In genomic region chr18:23740105-23740830, GRCh38 we compare ENCODE assay signal across 9 cellular contexts. TPM values are rescaled to one million over a fixed set of nuclear protein-coding genes. Genes with fewer than 3 reads are reported as not detected.
DNase-seq lines count a peak whose midpoint lies in the region; ATAC-seq, FAIRE-seq and TF ChIP-seq lines count a peak whose summit lies in the region.
"Had no signal": no experiment of that assay in that cellular context is flagged by ENCODE, and none has a peak within 500 bp of the region (broad histone marks: within the 10 kb centered on the region; RNA-seq: fewer than 3 reads in every experiment).

No MANE protein-coding gene starts in this region.

- no peaks in the 10 kb centered on the region for H3K79me1 ChIP-seq in neuronal stem cell (ENCODE audit: low read depth, low read length)

- peaks cover 0 to 3% of the 10 kb centered on the region in 2 experiments; a peak in 1 of 3 replicates for H3K36me3 ChIP-seq in HEK293 (ENCODE audit: control insufficient read depth in 2 of 2, insufficient read depth in 1 of 2, low read length in 2 of 2)
- H3K36me3 ChIP-seq in colonic mucosa = no peaks in the 10 kb centered on the region
- no peaks in the 10 kb centered on the region for H3K36me3 ChIP-seq in neuronal stem cell (replicated peaks in 1 of 2; ENCODE audit: control insufficient read depth in 2 of 2, insufficient read depth in 2 of 2, low read length in 2 of 2)

- FAIRE-seq in A549 (lab: Jason Lieb, UNC) = no peak

- H4K91ac ChIP-seq in neuronal stem cell (ENCODE audit: low read depth, low read length, poor library complexity) = no peak overlapping the region

- TF ChIP-seq CTCF in A549 (IDR thresholded peaks at IDR 0.05) = no peak
- TF ChIP-seq CTCF in HEK293 (tag by site-specific recombination; IDR thresholded peaks at IDR 0.05) = no peak
- TF ChIP-seq CTCF in colonic mucosa (IDR thresholded peaks at IDR 0.05) = no peak

- no peak overlapping the region for H2AFZ ChIP-seq in neuronal stem cell (ENCODE audit: low read length)

- no peak overlapping the region for H2BK5ac ChIP-seq in neuronal stem cell (ENCODE audit: low read length)

- intact Hi-C loops in colonic mucosa (cut with DNase I) = no loop called here

- no peak overlapping the region for H3K18ac ChIP-seq in neuronal stem cell (ENCODE audit: low read length)

- H3K4me3 ChIP-seq in A549 = no peak overlapping the region
- H3K4me3 ChIP-seq in HEK293 (ENCODE audit: low read depth, low read length) = no peak overlapping the region
- no peak overlapping the region for H3K4me3 ChIP-seq in colonic mucosa
- no peak overlapping the region for H3K4me3 ChIP-seq in neuronal stem cell (ENCODE audit: low read length in 2 of 2)

- POLR2A ChIA-PET in A549 (lab: Yijun Ruan, JAX) = no interaction called here
- POLR2A ChIA-PET in HEK293 (lab: Yijun Ruan, JAX) = no interaction called here

- H3K23ac ChIP-seq in neuronal stem cell (ENCODE audit: low read depth, low read length, poor library complexity) = no peak overlapping the region

- no peak overlapping the region for H2BK120ac ChIP-seq in neuronal stem cell (ENCODE audit: low read depth, low read length)

- no peak for TF ChIP-seq EP300 in A549 (IDR thresholded peaks at IDR 0.05)

- H3K27me3 ChIP-seq in colonic mucosa (no peaks in the 10 kb centered on the region), neuronal stem cell (ENCODE audit: control insufficient read depth in 3 of 3, insufficient read depth in 3 of 3, low read depth in 1 of 3, low read length in 3 of 3) (peaks cover 0 to 4% (median 0%) of the 10 kb centered on the region in 3 experiments)

- TF ChIP-seq RAD21 in A549 (conservative IDR thresholded peaks at IDR 0.05 in 1 of 2, IDR thresholded peaks at IDR 0.05 in 1 of 2) = no peak

- H3K14ac ChIP-seq in neuronal stem cell (ENCODE audit: low read length) = no peak overlapping the region

- H3K9me3 ChIP-seq in A549 = no peaks in the 10 kb centered on the region
- no peaks in the 10 kb centered on the region for H3K9me3 ChIP-seq in HEK293 (ENCODE audit: control insufficient read depth, insufficient read depth, low read depth, low read length)
- H3K9me3 ChIP-seq in colonic mucosa = no peaks in the 10 kb centered on the region
- H3K9me3 ChIP-seq in neuronal stem cell (replicated peaks in 1 of 2; ENCODE audit: control insufficient read depth in 2 of 2, insufficient read depth in 1 of 2, low read depth in 1 of 2, low read length in 2 of 2) = no peaks in the 10 kb centered on the region

- no peak overlapping the region for H2AK5ac ChIP-seq in neuronal stem cell (ENCODE audit: low read depth, low read length)

- no peak overlapping the region for H2BK12ac ChIP-seq in neuronal stem cell (ENCODE audit: low read length)

- 51% methylated on average over 4 of the region's 4 CpGs for WGBS in A549 (ENCODE audit: missing lambda C conversion rate)
- WGBS in neuronal stem cell (ENCODE audit: extremely low coverage in 2 of 2, insufficient read length in 2 of 2, insufficient replicate concordance in 1 of 2), 2 donors = no CpG with 5 or more reads among the region's 4 CpGs

- DNase-seq in A549 (ENCODE audit: low read depth in 1 of 2, low spot score in 1 of 2) = peak in 1 of 2 experiments; percentile 25
- peak; percentile 71 to 77 for DNase-seq in NCI-H524 (lab: John Stamatoyannopoulos, UW)
- DNase-seq in colonic mucosa = peak; percentile 78
- no peak for DNase-seq in neuronal stem cell (ENCODE audit: low spot score)
- DNase-seq in cortex of kidney (lab: John Stamatoyannopoulos, UW) = no peak
- DNase-seq: CD4-positive, CD25-positive, alpha-beta regulatory T cell had no signal

- H3K4me1 ChIP-seq in A549 (peaks cover 58% of the 10 kb centered on the region), HEK293 (ENCODE audit: control insufficient read depth, insufficient read depth, low read length) (peaks cover 34% of the 10 kb centered on the region), colonic mucosa (no peaks in the 10 kb centered on the region), neuronal stem cell (ENCODE audit: control insufficient read depth in 2 of 2, insufficient read depth in 1 of 2, low read depth in 1 of 2, low read length in 2 of 2) (peaks cover 0 to 13% of the 10 kb centered on the region in 2 donors)

- H3K4me2 ChIP-seq in A549 = peak overlapping the region; percentile 54
- H3K4me2 ChIP-seq in neuronal stem cell (ENCODE audit: insufficient read depth, low read length, poor library complexity, severe bottlenecking) = no peak overlapping the region

- H3K27ac ChIP-seq in A549 = peak overlapping the region; percentile 52 to 56; a peak in 5 of 6 replicates
- H3K27ac ChIP-seq in HEK293 (ENCODE audit: extremely low read depth, low read depth, low read length) = peak overlapping the region; percentile 61
- H3K27ac ChIP-seq in colonic mucosa = no peak overlapping the region
- no peak overlapping the region for H3K27ac ChIP-seq in neuronal stem cell (replicated peaks; ENCODE audit: low read length)

- ATAC-seq in A549 = peak in 1 of 2 experiments; percentile 60; a peak in 3 of 6 replicates
- ATAC-seq in HG02678 (IDR thresholded peaks at IDR 0.05; ENCODE audit: unreplicated experiment) = no peak
- ATAC-seq in HG03460 (IDR thresholded peaks at IDR 0.05; ENCODE audit: unreplicated experiment) = no peak

- no peak for TF ChIP-seq POLR2A in A549 (IDR thresholded peaks at IDR 0.05; ENCODE audit: low read length)

- no peak overlapping the region for H3K4ac ChIP-seq in neuronal stem cell (ENCODE audit: low read length)

- no peak overlapping the region for H3K9ac ChIP-seq in colonic mucosa (ENCODE audit: low read depth in 2 of 2, low read length in 2 of 2)
- no peak overlapping the region for H3K9ac ChIP-seq in neuronal stem cell (ENCODE audit: low read depth, low read length, poor library complexity)

- no peak overlapping the region for H2BK15ac ChIP-seq in neuronal stem cell (ENCODE audit: low read length)

- H4K8ac ChIP-seq in neuronal stem cell (ENCODE audit: low read depth, low read length) = no peak overlapping the region

- CTCF ChIA-PET in A549 (lab: Yijun Ruan, JAX) (no interaction called here), HEK293 (lab: Yijun Ruan, JAX) (no interaction called here)

TF ChIP-seq in A549, 52 proteins besides CTCF, POLR2A, EP300 and RAD21 (continues in another document):
- TF ChIP-seq CHD2 (IDR thresholded peaks at IDR 0.05; ENCODE audit: low read length, partially characterized antibody) (no peak), BHLHE40 (IDR thresholded peaks at IDR 0.05; ENCODE audit: low read depth, low read length) (no peak), NFE2L2 (conservative IDR thresholded peaks at IDR 0.05; ENCODE audit: low read length) (no peak), NPAS2 (CRISPR knock-in tag; IDR thresholded peaks at IDR 0.05; ENCODE audit: borderline replicate concordance) (no peak), MYC (IDR thresholded peaks at IDR 0.05; ENCODE audit: borderline replicate concordance, low read length) (no peak), JUN (IDR thresholded peaks at IDR 0.05) (no peak), SREBF2 (IDR thresholded peaks at IDR 0.05) (no peak), ZC3H11A (IDR thresholded peaks at IDR 0.05) (no peak), ZNF302 (CRISPR knock-in tag; IDR thresholded peaks at IDR 0.05) (no peak), SMC3 (IDR thresholded peaks at IDR 0.05) (no peak), CBX2 (IDR thresholded peaks at IDR 0.05; ENCODE audit: borderline replicate concordance, low read depth) (no peak), CEBPB (IDR thresholded peaks at IDR 0.05) (no peak)
- TF ChIP-seq, protein P1, sequence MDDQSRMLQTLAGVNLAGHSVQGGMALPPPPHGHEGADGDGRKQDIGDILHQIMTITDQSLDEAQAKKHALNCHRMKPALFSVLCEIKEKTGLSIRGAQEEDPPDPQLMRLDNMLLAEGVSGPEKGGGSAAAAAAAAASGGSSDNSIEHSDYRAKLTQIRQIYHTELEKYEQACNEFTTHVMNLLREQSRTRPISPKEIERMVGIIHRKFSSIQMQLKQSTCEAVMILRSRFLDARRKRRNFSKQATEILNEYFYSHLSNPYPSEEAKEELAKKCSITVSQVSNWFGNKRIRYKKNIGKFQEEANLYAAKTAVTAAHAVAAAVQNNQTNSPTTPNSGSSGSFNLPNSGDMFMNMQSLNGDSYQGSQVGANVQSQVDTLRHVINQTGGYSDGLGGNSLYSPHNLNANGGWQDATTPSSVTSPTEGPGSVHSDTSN (IDR thresholded peaks at IDR 0.05) = no peak

TF ChIP-seq in HEK293, 187 proteins besides CTCF, POLR2A, EP300 and RAD21 (continues in another document):
- TF ChIP-seq ZNF777 (tag by site-specific recombination; IDR thresholded peaks at IDR 0.05; ENCODE audit: borderline replicate concordance) = no peak
- no peak for TF ChIP-seq ZNF785 (tag by site-specific recombination; IDR thresholded peaks at IDR 0.05)
- no peak for TF ChIP-seq ZNF670 (tag by site-specific recombination; IDR thresholded peaks at IDR 0.05; ENCODE audit: low read depth)
- no peak for TF ChIP-seq ZNF510 (tag by site-specific recombination; IDR thresholded peaks at IDR 0.05; ENCODE audit: insufficient replicate concordance)
- TF ChIP-seq ZNF747 (tag by site-specific recombination; IDR thresholded peaks at IDR 0.05) = no peak

RNA-seq across cellular contexts. Expression of gene LAMA3, which starts 51.0 kb away (rescaled TPM):
- polyA plus RNA-seq in A549 (2011; rRNA removed) (31.0 and 40.1 TPM in 2 replicates), A549 (2017; fragmentation: RNase III; extraction: RNeasy Plus Mini Kit Qiagen cat#74134 plus additional on column Dnase treatment) (18.2 to 24.1 TPM (median 19.4 TPM) in 3 replicates)
- 9.6 and 11.6 TPM in 2 replicates for polyA plus RNA-seq in A549 (2012; cell fraction: cytosol; rRNA removed)
- 26.8 and 38.7 TPM in 2 replicates for polyA plus RNA-seq in A549 (2012; cell fraction: nucleus; rRNA removed)
- 41.6 and 42.2 TPM in 2 replicates for polyA minus RNA-seq in A549 (2011; rRNA and poly(A)+ RNA removed)
- 10 to 100 TPM; 31.9 to 41.3 TPM for total RNA-seq in colonic mucosa
- polyA plus RNA-seq in neuronal stem cell (2013, experiment 1 of 2) = 0.20 TPM
- polyA plus RNA-seq in neuronal stem cell (2013, experiment 2 of 2) = 0.22 TPM
- total RNA-seq: CD4-positive, CD25-positive, alpha-beta regulatory T cell had no signal

Comparison
In these comparisons a context has a peak if more than half of its experiments do, and no peak if none do; other contexts are left out.
1. DNase-seq: peak in NCI-H524 (2 of 2) and colonic mucosa (single experiment); none in neuronal stem cell (single experiment) and cortex of kidney (single experiment).
2. H3K27ac ChIP-seq: peak in A549 (2 of 2) and HEK293 (single experiment); none in colonic mucosa (single experiment) and neuronal stem cell (single experiment).